In the genomic region with DNA sequence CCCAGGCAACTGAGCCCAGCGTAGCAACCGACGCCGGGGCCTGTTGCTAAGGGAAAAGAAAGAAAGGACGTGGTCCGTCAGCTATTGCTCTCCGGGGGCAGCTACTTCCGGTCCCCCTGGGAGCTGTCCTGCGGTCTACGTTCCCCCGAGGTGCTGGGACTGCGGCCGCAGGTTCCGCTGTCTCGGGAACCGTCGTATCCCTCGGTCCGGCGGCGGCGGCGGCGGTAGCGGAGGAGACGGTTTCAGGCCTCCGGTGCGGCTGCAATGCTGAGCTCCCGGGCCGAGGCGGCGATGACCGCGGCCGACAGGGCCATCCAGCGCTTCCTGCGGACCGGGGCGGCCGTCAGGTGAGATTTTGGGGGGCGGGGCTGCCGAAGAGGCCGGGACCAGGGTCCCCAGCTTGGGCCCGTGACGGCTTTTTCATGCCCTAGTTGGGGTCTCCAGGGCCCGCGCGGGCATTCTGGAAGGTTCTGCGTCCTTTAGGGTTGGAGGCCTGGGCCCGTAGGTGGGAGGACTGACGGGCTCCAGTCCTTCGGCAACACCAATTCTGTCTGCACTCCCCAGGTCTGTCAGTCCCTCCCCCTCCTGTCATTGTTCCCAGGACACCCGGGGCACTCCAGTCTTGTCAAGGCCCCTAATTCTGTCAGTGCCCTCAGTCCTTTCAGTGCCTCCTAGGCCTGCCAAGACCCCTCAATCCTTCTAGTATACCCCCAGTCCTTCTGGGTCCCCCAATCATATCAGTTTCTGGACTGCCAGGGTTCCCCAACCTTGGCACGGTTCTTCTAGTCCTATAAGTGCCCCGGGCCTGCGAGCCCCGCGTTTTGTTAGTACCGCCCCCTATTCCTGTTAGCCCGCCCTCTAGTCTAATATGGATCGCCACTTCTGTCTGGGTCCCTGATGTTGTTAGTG, we compare ENCODE assay signal across 8 cellular contexts. TPM values are rescaled to one million over a fixed set of nuclear protein-coding genes. Genes with fewer than 3 reads are reported as not detected.
DNase-seq lines count a peak whose midpoint lies in the region; ATAC-seq and TF ChIP-seq lines count a peak whose summit lies in the region.

A gene with protein sequence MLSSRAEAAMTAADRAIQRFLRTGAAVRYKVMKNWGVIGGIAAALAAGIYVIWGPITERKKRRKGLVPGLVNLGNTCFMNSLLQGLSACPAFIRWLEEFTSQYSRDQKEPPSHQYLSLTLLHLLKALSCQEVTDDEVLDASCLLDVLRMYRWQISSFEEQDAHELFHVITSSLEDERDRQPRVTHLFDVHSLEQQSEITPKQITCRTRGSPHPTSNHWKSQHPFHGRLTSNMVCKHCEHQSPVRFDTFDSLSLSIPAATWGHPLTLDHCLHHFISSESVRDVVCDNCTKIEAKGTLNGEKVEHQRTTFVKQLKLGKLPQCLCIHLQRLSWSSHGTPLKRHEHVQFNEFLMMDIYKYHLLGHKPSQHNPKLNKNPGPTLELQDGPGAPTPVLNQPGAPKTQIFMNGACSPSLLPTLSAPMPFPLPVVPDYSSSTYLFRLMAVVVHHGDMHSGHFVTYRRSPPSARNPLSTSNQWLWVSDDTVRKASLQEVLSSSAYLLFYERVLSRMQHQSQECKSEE (plus strand): TSS at position 162 of the 909 bp plus-strand sequence. CDS start 103 bp downstream, at position 265.

- TF ChIP-seq CTCF in AG09319 (IDR thresholded peaks at IDR 0.05; ENCODE audit: low read depth, low read length) (no peak), kidney epithelial cell (IDR thresholded peaks at IDR 0.05; ENCODE audit: insufficient read depth, low read length, poor library complexity, severe bottlenecking) (no peak)

- peak; percentile 69 for DNase-seq in AG09319 (ENCODE audit: extremely low read depth, low read depth)
- DNase-seq in NCI-H345 treated with DMSO at 0.1 percent for 48 hours (lab: John Stamatoyannopoulos, UW; ENCODE audit: unreplicated experiment): peak; percentile 76
- peak; percentile 77 for DNase-seq in activated CD4-positive, CD25-positive, alpha-beta regulatory T cell treated with anti-CD3 and anti-CD28 coated beads, Interleukin-2, amount 50 U/mL, for 72 hours
- DNase-seq in cerebellum (ENCODE audit: low spot score): peak; percentile 92
- peak; percentile 19 for DNase-seq in kidney epithelial cell (ENCODE audit: low read depth)
- DNase-seq in stimulated activated CD4-positive, alpha-beta T cell treated with anti-CD3 and anti-CD28 coated beads, Interleukin-15, amount 100 ng/mL, for 1 hour (ENCODE audit: low read depth in 1 of 2, low spot score in 1 of 2): peak; percentile 67 to 75

- peak within 1 kb of the TSS; percentile 47 for H3K4me3 ChIP-seq in kidney epithelial cell (ENCODE audit: low read depth, low read length)

- H3K36me3 ChIP-seq in kidney epithelial cell (ENCODE audit: control insufficient read depth, insufficient read depth, low read length): no peaks in the 10 kb centered on the region

- ATAC-seq in HG03159 (IDR thresholded peaks at IDR 0.05; ENCODE audit: unreplicated experiment): peak; percentile 68

- in situ Hi-C loops in GM18951 (cut with MboI; ENCODE audit: low sequenced_read_pairs, unreplicated experiment): loop anchor here (25.0 kb wide), 1 partner anchor 390 kb away; no protein-coding TSS in a partner anchor

- no peaks in the 10 kb centered on the region for H3K27me3 ChIP-seq in kidney epithelial cell (ENCODE audit: control insufficient read depth, insufficient read depth, low read length)

- peak; percentile 25 for TF ChIP-seq POLR2A in GM18951 (IDR thresholded peaks at IDR 0.05; ENCODE audit: extremely low read depth, insufficient read depth, insufficient read length)

RNA-seq across cellular contexts. Expression of the gene that starts here (rescaled TPM):
- total RNA-seq in cerebellum (21.3 TPM), kidney epithelial cell (9.4 TPM in 2 replicates)

Comparison
In these comparisons a context has a peak if more than half of its experiments do, and no peak if none do; other contexts are left out.
1. Peak in every context shown above with its lines: DNase-seq, ATAC-seq and H3K4me3 ChIP-seq.
2. DNase-seq: peak in every context shown above with its lines; median percentile 92 in cerebellum; 77 in activated CD4-positive, CD25-positive, alpha-beta regulatory T cell treated with anti-CD3 and anti-CD28 coated beads, Interleukin-2, amount 50 U/mL, for 72 hours; 76 in NCI-H345 treated with DMSO at 0.1 percent for 48 hours; 71 in stimulated activated CD4-positive, alpha-beta T cell treated with anti-CD3 and anti-CD28 coated beads, Interleukin-15, amount 100 ng/mL, for 1 hour; 69 in AG09319; 19 in kidney epithelial cell.